In genomic region chr19:40662925-40663711, GRCh38 we compare ENCODE assay signal across 8 cellular contexts. TPM values are rescaled to one million over a fixed set of nuclear protein-coding genes. Genes with fewer than 3 reads are reported as not detected.
DNase-seq lines count a peak whose midpoint lies in the region; ATAC-seq and TF ChIP-seq lines count a peak whose summit lies in the region.

No MANE protein-coding gene starts in this region.

- DNase-seq in AG08395 (ENCODE audit: low spot score) (peak; percentile 88), NCI-H226 (peak; percentile 91), choroid plexus epithelial cell (ENCODE audit: low read depth) (peak; percentile 91), left colon (peak; percentile 80 to 95)
- peak; percentile 91 to 92 for DNase-seq in activated CD4-positive, alpha-beta T cell treated with anti-CD3 and anti-CD28 coated beads for 4 hours
- DNase-seq in stimulated activated CD4-positive, alpha-beta T cell treated with anti-CD3 and anti-CD28 coated beads, Interleukin-1b, Interleukin-23, amount 100 ng/mL, for 1 hour (ENCODE audit: low read depth in 2 of 2), result peak; percentile 87 to 95

- intact Hi-C loops in left colon (cut with DNase I, micrococcal nuclease), result loop anchor here in 1 of 2 donors (5.0 kb wide), 2 partner anchors 154 to 474 kb away; no protein-coding TSS in a partner anchor

- peak; percentile 55 for ATAC-seq in GM18870 (IDR thresholded peaks at IDR 0.05; ENCODE audit: unreplicated experiment)
- ATAC-seq in HG03135 (IDR thresholded peaks at IDR 0.05; ENCODE audit: unreplicated experiment), result peak; percentile 82
- peak; percentile 96 for ATAC-seq in left colon

- peak overlapping the region; percentile 66 for H3K4me3 ChIP-seq in choroid plexus epithelial cell (ENCODE audit: low read depth, low read length)

- TF ChIP-seq CTCF in choroid plexus epithelial cell (conservative IDR thresholded peaks at IDR 0.05; ENCODE audit: low read depth, low read length), result no peak

RNA-seq across cellular contexts. Expression of gene NUMBL, which starts 27.3 kb away (rescaled TPM):
- 10 to 100 TPM in 1 of 2 donors, 1 to 10 TPM in 1; 9.6 to 14.5 TPM for total RNA-seq in left colon

RNA-seq across cellular contexts. Expression of gene COQ8B, which starts 53.6 kb away (rescaled TPM):
- 10 to 100 TPM; 28.5 to 41.5 TPM for total RNA-seq in left colon

RNA-seq across cellular contexts. Expression of gene ITPKC, which starts 53.8 kb away (rescaled TPM):
- total RNA-seq in left colon, result 10 to 100 TPM; 24.3 to 24.5 TPM

Comparison
In these comparisons a context has a peak if more than half of its experiments do, and no peak if none do; other contexts are left out.
1. Peak in every context shown above with its lines: DNase-seq, ATAC-seq and H3K4me3 ChIP-seq.